ENCODE assay signal across 10 cellular contexts in the genomic region with DNA sequence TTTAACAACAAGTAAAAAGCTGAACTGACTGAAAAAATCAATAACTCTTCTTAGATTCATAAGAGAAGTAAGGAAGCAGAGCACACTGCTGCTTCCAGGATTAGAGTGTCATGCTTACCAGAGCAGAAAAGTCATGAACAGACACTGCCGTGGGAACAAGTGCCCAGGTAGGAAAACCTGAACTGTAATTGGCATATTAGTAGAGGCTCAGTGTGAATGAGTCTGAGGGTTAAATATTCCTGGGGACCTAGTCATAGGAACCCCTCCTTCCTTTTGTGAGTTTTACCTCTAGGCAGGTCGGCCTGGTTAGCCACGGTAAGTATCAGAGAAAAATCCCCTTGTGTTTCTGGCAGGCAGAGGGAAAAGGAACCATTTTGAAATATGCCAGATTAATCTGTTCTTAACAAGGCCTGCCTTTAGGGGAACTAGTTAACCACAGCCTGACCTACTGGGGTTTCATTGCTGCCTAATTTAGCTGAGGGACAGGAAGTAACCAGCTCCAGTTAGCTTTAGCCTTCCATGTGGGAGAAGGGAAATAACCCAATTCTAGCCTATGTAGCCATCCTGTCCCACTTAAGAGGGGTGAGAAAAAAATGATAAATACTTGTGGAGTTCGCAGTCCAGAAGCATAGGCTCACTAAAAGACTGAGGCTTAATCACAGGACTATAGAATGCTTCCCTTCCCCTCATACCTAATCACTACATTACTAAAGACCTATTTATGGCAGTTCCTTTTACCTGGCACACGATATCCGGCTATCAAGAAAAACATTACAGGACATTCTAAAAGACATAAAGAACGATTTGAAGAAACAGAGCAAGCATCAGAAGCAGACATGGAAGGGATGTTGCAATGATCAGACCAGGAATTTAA.
A peak's percentile ranks its signal among the peaks of the same experiment; 100 is the strongest.
DNase-seq lines count a peak whose midpoint lies in the region; ATAC-seq and TF ChIP-seq lines count a peak whose summit lies in the region.
"Had no signal": no experiment of that assay in that cellular context is flagged by ENCODE, and none has a peak within 500 bp of the region (broad histone marks: within the 10 kb centered on the region; RNA-seq: fewer than 3 reads in every experiment).

No MANE protein-coding gene starts in this region.

- H3K27me3 ChIP-seq in Loucy (ENCODE audit: insufficient read depth, low read length, poor library complexity, severe bottlenecking) = no peaks in the 10 kb centered on the region
- H3K27me3 ChIP-seq: heart left ventricle had no signal

- H3K4me2 ChIP-seq in Loucy (ENCODE audit: low read depth, low read length, poor library complexity, severe bottlenecking) = peak overlapping the region; percentile 8

- H3K36me3 ChIP-seq in Loucy (ENCODE audit: insufficient read depth, low read length) = no peaks in the 10 kb centered on the region
- H3K36me3 ChIP-seq: heart left ventricle had no signal

- TF ChIP-seq CTCF in Loucy (conservative IDR thresholded peaks at IDR 0.05; ENCODE audit: low read length) = no peak

- 0 out of 2 replicates have a peak overlapping the region, but pooled peaks have one; percentile 4 for H2AFZ ChIP-seq in Loucy (ENCODE audit: low read length)

- DNase-seq in memory B cell (ENCODE audit: low spot score in 2 of 2) (peak in 1 of 2 donors; percentile 47), NCI-H1694 (lab: John Stamatoyannopoulos, UW) (no peak), NCI-H1048 (lab: John Stamatoyannopoulos, UW) (no peak), AG20443 (ENCODE audit: low spot score) (no peak), NCI-H128 (lab: John Stamatoyannopoulos, UW; ENCODE audit: unreplicated experiment) (no peak)
- DNase-seq: heart left ventricle had no signal

- ATAC-seq in GM18870 (IDR thresholded peaks at IDR 0.05; ENCODE audit: unreplicated experiment) = peak; percentile 70
- peak; percentile 84 for ATAC-seq in HG02623 (IDR thresholded peaks at IDR 0.05; ENCODE audit: unreplicated experiment)
- peak; percentile 96 for ATAC-seq in memory B cell (ENCODE audit: low read depth)
- ATAC-seq: activated naive CD4-positive, alpha-beta T cell treated with anti-CD3 and anti-CD28 coated beads, Interleukin-2, amount 50 U/mL, for 72 hours had no signal

- H3K4me3 Mint-ChIP-seq in memory B cell = peak overlapping the region; percentile 40

- H3K4me3 ChIP-seq in Loucy (ENCODE audit: low read length, poor library complexity, severe bottlenecking) = no peak overlapping the region
- H3K4me3 ChIP-seq: heart left ventricle had no signal

- H3F3A ChIP-seq in Loucy (ENCODE audit: low read depth) = no peaks in the 10 kb centered on the region

- peaks cover 33% of the 10 kb centered on the region for H3K4me1 Mint-ChIP-seq in memory B cell

- peaks cover 6% of the 10 kb centered on the region; the same call in 1 of the 2 replicates for H3K9me3 ChIP-seq in Loucy (ENCODE audit: insufficient read depth, low read depth, low read length)

- no peaks in the 10 kb centered on the region for H3K27me3 Mint-ChIP-seq in memory B cell

- peaks cover 9% of the 10 kb centered on the region for H3K4me1 ChIP-seq in Loucy (ENCODE audit: insufficient read depth, low read length, poor library complexity, severe bottlenecking)

- H3K9ac ChIP-seq in Loucy (ENCODE audit: low read depth, low read length, poor library complexity, severe bottlenecking) = no peak overlapping the region

- peaks cover 16% of the 10 kb centered on the region for H3K9me3 Mint-ChIP-seq in memory B cell

- peak overlapping the region; percentile 88 for H3K27ac Mint-ChIP-seq in memory B cell
- H3K27ac Mint-ChIP-seq: activated naive CD4-positive, alpha-beta T cell treated with anti-CD3 and anti-CD28 coated beads, Interleukin-2, amount 50 U/mL, for 72 hours had no signal

- H3K36me3 Mint-ChIP-seq in memory B cell = peaks cover 14% of the 10 kb centered on the region

- peaks cover 4% of the 10 kb centered on the region; the same call in 1 of the 2 replicates for H3K79me2 ChIP-seq in Loucy (ENCODE audit: insufficient read depth, low read length)

- H4K20me1 ChIP-seq in Loucy (ENCODE audit: insufficient read depth, low read length, poor library complexity, severe bottlenecking) = no peaks in the 10 kb centered on the region

- H3K9me2 ChIP-seq in Loucy (replicated peaks; ENCODE audit: low read depth, low read length) = no peaks in the 10 kb centered on the region
